Comparison of ENCODE assay signal across 19 cellular contexts in genomic region chr12:99153283-99153682, GRCh38.
A peak's percentile ranks its signal among the peaks of the same experiment; 100 is the strongest.
DNase-seq lines count a peak whose midpoint lies in the region; TF ChIP-seq lines count a peak whose summit lies in the region.
"Had no signal": no experiment of that assay in that cellular context is flagged by ENCODE, and none has a peak within 500 bp of the region (broad histone marks: within the 10 kb centered on the region; RNA-seq: fewer than 3 reads in every experiment).

No MANE protein-coding gene starts in this region.

- H3K4me3 ChIP-seq in OCI-LY3 (ENCODE audit: low read length) (peak overlapping the region; percentile 33), neuron (ENCODE audit: low read length) (peak overlapping the region; percentile 42)
- H3K4me3 ChIP-seq: BLaER1, K562, SJSA1 had no signal

- in situ Hi-C loops in G401 (cut with HindIII; ENCODE audit: low sequenced_read_pairs), result no loop called here

- H4K20me1 ChIP-seq in OCI-LY3 (ENCODE audit: insufficient read depth, low read length), result no peaks in the 10 kb centered on the region
- H4K20me1 ChIP-seq: BLaER1 had no signal

- no peaks in the 10 kb centered on the region for H3K79me2 ChIP-seq in OCI-LY3 (ENCODE audit: low read length)

- 0 out of 2 replicates have a peak, but pooled peaks cover 3% of the 10 kb centered on the region for H3K27me3 ChIP-seq in OCI-LY3 (ENCODE audit: low read depth, low read length)
- no peaks in the 10 kb centered on the region for H3K27me3 ChIP-seq in neuron (ENCODE audit: insufficient read depth, low read length)
- H3K27me3 ChIP-seq: BLaER1 had no signal

- DNase-seq in G401 (ENCODE audit: low spot score) (peak; percentile 55), cerebellar cortex (ENCODE audit: low spot score) (peak; percentile 50), mesenteric fat pad (ENCODE audit: low spot score) (no peak), SW480 (ENCODE audit: low spot score) (no peak), GM20000 (ENCODE audit: low spot score) (no peak)
- DNase-seq: CD4-positive, CD25-positive, alpha-beta regulatory T cell; DMS153; DND-41; Kasumi-1; MV-4-11; NCI-H1105; NCI-H2029; Right ventricle myocardium superior; RPMI8226 had no signal

- no peak overlapping the region for H3K9ac ChIP-seq in OCI-LY3 (ENCODE audit: low read length)
- H3K9ac ChIP-seq: BLaER1 had no signal

- H3K9me3 ChIP-seq in OCI-LY3 (ENCODE audit: insufficient read depth, low read length), result no peaks in the 10 kb centered on the region
- H3K9me3 ChIP-seq in neuron (ENCODE audit: low read length), result no peaks in the 10 kb centered on the region
- H3K9me3 ChIP-seq: BLaER1, SJSA1 had no signal

- H3K4me2 ChIP-seq in OCI-LY3 (ENCODE audit: low read length), result peak overlapping the region; percentile 70
- H3K4me2 ChIP-seq: BLaER1 had no signal

- H3K36me3 ChIP-seq in OCI-LY3 (replicated peaks; ENCODE audit: low read depth, low read length), result no peaks in the 10 kb centered on the region
- H3K36me3 ChIP-seq in neuron (ENCODE audit: insufficient read depth, low read length), result no peaks in the 10 kb centered on the region
- H3K36me3 ChIP-seq: SJSA1 had no signal

- TF ChIP-seq CTCF in OCI-LY3 (IDR thresholded peaks at IDR 0.05; ENCODE audit: low read depth, low read length) (no peak), GM20000 (IDR thresholded peaks at IDR 0.05; ENCODE audit: extremely low read depth, missing control alignments) (no peak)

- no peak overlapping the region for H3K27ac ChIP-seq in OCI-LY3 (ENCODE audit: low read length)
- H3K27ac ChIP-seq: BLaER1, SJSA1 had no signal

- peaks cover 26% of the 10 kb centered on the region for H3K4me1 ChIP-seq in OCI-LY3 (ENCODE audit: low read length)
- H3K4me1 ChIP-seq in neuron (ENCODE audit: insufficient read depth, low read length), result peaks cover 38% of the 10 kb centered on the region
- H3K4me1 ChIP-seq: BLaER1, SJSA1 had no signal

- H2AFZ ChIP-seq in OCI-LY3 (ENCODE audit: low read depth, low read length) (no peak overlapping the region), neuron (ENCODE audit: low read depth, low read length) (no peak overlapping the region)

Comparison
In these comparisons a context has a peak if more than half of its experiments do, and no peak if none do; other contexts are left out.
1. DNase-seq: peak in G401 (single experiment) and cerebellar cortex (single experiment); none in mesenteric fat pad (single experiment), SW480 (single experiment) and GM20000 (single experiment).